ENCODE assay signal across 8 cellular contexts in the genomic region with DNA sequence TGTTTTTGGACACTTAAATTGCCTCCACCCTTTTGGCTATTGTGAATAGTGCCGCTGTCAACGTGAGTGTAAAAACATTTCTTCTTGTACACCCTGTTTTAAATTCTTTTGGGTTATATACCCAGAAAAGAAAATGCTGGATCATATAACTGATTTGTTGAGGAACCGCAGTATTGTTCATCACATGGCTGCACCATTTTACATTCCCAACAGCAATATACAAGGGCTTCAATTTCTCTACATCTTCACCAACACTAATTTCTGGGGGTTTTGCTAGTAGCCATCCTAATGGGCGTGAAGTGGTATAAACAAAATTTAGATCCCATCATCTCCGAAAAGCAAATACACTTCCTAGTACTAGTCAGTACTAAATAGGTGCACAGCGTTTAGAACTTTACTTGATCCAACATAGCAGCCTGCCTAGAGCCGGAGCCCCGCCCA. TPM values are rescaled to one million over a fixed set of nuclear protein-coding genes. Genes with fewer than 3 reads are reported as not detected.
DNase-seq lines count a peak whose midpoint lies in the region; ATAC-seq, FAIRE-seq and TF ChIP-seq lines count a peak whose summit lies in the region.

No MANE protein-coding gene starts in this region.

- no peak for DNase-seq in K562 (ENCODE audit: extremely low read depth in 1 of 4, low spot score in 3 of 4)
- no peak for DNase-seq in mesendoderm
- DNase-seq in effector CD8-positive, alpha-beta T cell (lab: John Stamatoyannopoulos, UW), result no peak
- no peak for DNase-seq in NCI-H146 treated with DMSO at 0.1 percent for 48 hours (lab: John Stamatoyannopoulos, UW; ENCODE audit: unreplicated experiment)
- DNase-seq in SK-N-DZ (ENCODE audit: low spot score), result no peak
- no peak for DNase-seq in NCI-H146 (lab: John Stamatoyannopoulos, UW)

- H2AFZ ChIP-seq in K562 (ENCODE audit: low read depth, low read length), result peak overlapping the region; percentile 98

- CTCF ChIA-PET in HEK293 (lab: Yijun Ruan, JAX) (interaction anchor here (0.6 to 1.0 kb wide), 2 partner anchors 129 to 315 kb away, joined by 3 read pairs; no protein-coding TSS in a partner anchor), K562 (lab: Yijun Ruan, JAX; ENCODE audit: low intra/inter-chr PET ratio) (no interaction called here)

- no peak for TF ChIP-seq POLR2A in K562 (conservative IDR thresholded peaks at IDR 0.05)

- H3K79me2 ChIP-seq in K562 (ENCODE audit: control insufficient read depth, insufficient read depth, low read length) (peaks cover 9% of the 10 kb centered on the region; the same call in 2 of the 3 replicates), mesendoderm (ENCODE audit: control insufficient read depth, insufficient read depth, low read length) (peaks cover 4% of the 10 kb centered on the region)

- H2BK5ac ChIP-seq in mesendoderm (ENCODE audit: low read length), result no peak overlapping the region

- ATAC-seq in K562, result peak; percentile 13

- no peak; a peak in 1 of 4 replicates for TF ChIP-seq RAD21 in K562 (CRISPR knock-in tag; conservative IDR thresholded peaks at IDR 0.05 in 1 of 2, IDR thresholded peaks at IDR 0.05 in 1 of 2)

- no peak overlapping the region for H3K18ac ChIP-seq in mesendoderm (ENCODE audit: low read length)

- TF ChIP-seq EP300 in K562 (IDR thresholded peaks at IDR 0.05; ENCODE audit: low read length), result no peak

- no peak overlapping the region for H4K5ac ChIP-seq in mesendoderm (ENCODE audit: low read length)

- intact Hi-C loops in K562 (cut with micrococcal nuclease), result loop anchor here (2.0 to 5.0 kb wide), 2 partner anchors 49 to 121 kb away; a partner anchor contains a TSS

- no peak overlapping the region for H3K4ac ChIP-seq in mesendoderm (ENCODE audit: low read depth, low read length)

- H3K9me3 ChIP-seq in HEK293 (ENCODE audit: control insufficient read depth, insufficient read depth, low read depth, low read length) (no peaks in the 10 kb centered on the region), K562 (replicated peaks; ENCODE audit: control insufficient read depth, insufficient read depth, low read depth, low read length) (no peaks in the 10 kb centered on the region)

- POLR2A ChIA-PET in HEK293 (lab: Yijun Ruan, JAX), result interaction anchor here (0.5 to 1.0 kb wide), 10 partner anchors 9 to 134 kb away, joined by 3 to 6 read pairs (median 4); a partner anchor contains a TSS
- POLR2A ChIA-PET in K562 (lab: Yijun Ruan, JAX), result interaction anchor here (0.6 to 1.4 kb wide), 3 partner anchors 9 to 97 kb away, joined by 3 to 6 read pairs (median 3); no protein-coding TSS in a partner anchor

- peaks cover 4% of the 10 kb centered on the region for H3K79me1 ChIP-seq in mesendoderm (ENCODE audit: low read length)

- TF ChIP-seq CTCF in 22Rv1 (IDR thresholded peaks at IDR 0.05), result no peak
- TF ChIP-seq CTCF in HEK293 (tag by site-specific recombination; IDR thresholded peaks at IDR 0.05), result no peak
- no peak for TF ChIP-seq CTCF in K562 (IDR thresholded peaks at IDR 0.05 in 2 of 3, conservative IDR thresholded peaks at IDR 0.05 in 1 of 3; ENCODE audit: insufficient read depth in 2 of 3, low read depth in 1 of 3, low read length in 3 of 3)

- no peak for FAIRE-seq in K562 (lab: Jason Lieb, UNC)

- H3K27me3 ChIP-seq in K562 (ENCODE audit: control insufficient read depth in 2 of 2, insufficient read depth in 2 of 2, low read length in 2 of 2) (no peaks in the 10 kb centered on the region), mesendoderm (ENCODE audit: insufficient read depth, low read length, poor library complexity) (no peaks in the 10 kb centered on the region)

- BruUV-seq in K562 (replicated peaks; lab: Mats Ljungman, UMichigan), result TSS peak; percentile 94

- no peak overlapping the region for H2AK5ac ChIP-seq in mesendoderm (ENCODE audit: low read length)

- H3K23ac ChIP-seq in mesendoderm (ENCODE audit: low read length), result no peak overlapping the region

- H3K4me1 ChIP-seq in HEK293 (ENCODE audit: control insufficient read depth, insufficient read depth, low read length) (0 out of 2 replicates have a peak, but pooled peaks cover 3% of the 10 kb centered on the region), K562 (replicated peaks in 1 of 2; ENCODE audit: control insufficient read depth in 2 of 2, insufficient read depth in 2 of 2, low read length in 2 of 2) (peaks cover 8 to 15% of the 10 kb centered on the region in 2 experiments; a peak in 4 of 5 replicates), mesendoderm (ENCODE audit: control insufficient read depth, low read depth, low read length) (no peaks in the 10 kb centered on the region)

- peak overlapping the region; percentile 94 for H3K4me3 ChIP-seq in HEK293 (ENCODE audit: low read depth, low read length)
- H3K4me3 ChIP-seq in K562, result peak overlapping the region; percentile 76
- peak overlapping the region; percentile 77 for H3K4me3 ChIP-seq in mesendoderm (ENCODE audit: low read length)

- H2BK120ac ChIP-seq in mesendoderm (ENCODE audit: low read depth, low read length), result no peak overlapping the region

- in situ Hi-C loops in K562 (cut with MboI), result no loop called here

- WGBS in K562 (ENCODE audit: insufficient coverage, low coverage, missing lambda C conversion rate), result 2% methylated on average over 8 of the region's 8 CpGs
- no CpG with 5 or more reads among the region's 8 CpGs for WGBS in mesendoderm (ENCODE audit: extremely low coverage, insufficient coverage, low lambda C conversion rate)

- H4K8ac ChIP-seq in mesendoderm (ENCODE audit: low read depth, low read length), result no peak overlapping the region

- H4K20me1 ChIP-seq in K562 (replicated peaks; ENCODE audit: control insufficient read depth, insufficient read depth, low read length), result no peaks in the 10 kb centered on the region; the same call in 1 of the 2 replicates

- H3K36me3 ChIP-seq in HEK293 (ENCODE audit: control insufficient read depth in 2 of 2, insufficient read depth in 1 of 2, low read length in 2 of 2) (peaks cover 4 to 25% of the 10 kb centered on the region in 2 experiments), K562 (ENCODE audit: control insufficient read depth, insufficient read depth, low read length) (peaks cover 22% of the 10 kb centered on the region; the same call in 2 of the 3 replicates), mesendoderm (ENCODE audit: control insufficient read depth, insufficient read depth, low read length) (no peaks in the 10 kb centered on the region)

- no peaks in the 10 kb centered on the region for H3K9me1 ChIP-seq in K562 (ENCODE audit: control insufficient read depth, insufficient read depth, low read length)

- H3K9ac ChIP-seq in K562 (ENCODE audit: insufficient read depth in 1 of 2, low read depth in 2 of 2, low read length in 2 of 2), result peak overlapping the region; percentile 85 to 97
- H3K9ac ChIP-seq in mesendoderm (ENCODE audit: low read length), result peak overlapping the region; percentile 90

- peak overlapping the region; percentile 98 for H3K4me2 ChIP-seq in K562 (ENCODE audit: insufficient read depth, low read length)
- H3K4me2 ChIP-seq in mesendoderm (ENCODE audit: low read length), result peak overlapping the region; percentile 47

- no peak overlapping the region for H2BK15ac ChIP-seq in mesendoderm (replicated peaks; ENCODE audit: low read depth)

- peak overlapping the region; percentile 99 for H3K56ac ChIP-seq in mesendoderm (ENCODE audit: low read length)

- H3K27ac ChIP-seq in 22Rv1 (peak overlapping the region; percentile 92), HEK293 (ENCODE audit: extremely low read depth, low read depth, low read length) (peak overlapping the region; percentile 87), K562 (ENCODE audit: extremely low read depth, low read depth, low read length) (peak overlapping the region; percentile 86), mesendoderm (ENCODE audit: low read depth, low read length) (peak overlapping the region; percentile 93)

RNA-seq across cellular contexts. Expression of a gene that starts 0.6 kb away (rescaled TPM):
- 15.8 and 23.9 TPM in 2 replicates for total RNA-seq in K562 (2011; cell fraction: chromatin; rRNA removed; ENCODE audit: low replicate concordance)
- total RNA-seq in K562 (2011; cell fraction: nucleolus; rRNA removed), result 10.9 and 11.7 TPM in 2 replicates
- total RNA-seq in K562 (2011; cell fraction: nucleoplasm; rRNA removed), result 18.0 and 24.7 TPM in 2 replicates
- 4.1 and 6.3 TPM in 2 replicates for total RNA-seq in K562 (2014; rRNA removed)
- 8.5 and 9.8 TPM in 2 replicates for total RNA-seq in K562 (2014; rRNA removed; fragmentation: Illumina TruSeq; extraction: Trizol)
- total RNA-seq in K562 (2015; rRNA removed; fragmentation: Illumina TruSeq; extraction: Trizol), result 7.1 and 8.2 TPM in 2 replicates
- total RNA-seq in K562 (2021), result 10.3 and 10.4 TPM in 2 replicates
- 14.0 and 17.4 TPM in 2 replicates for polyA plus RNA-seq in K562 (2011; rRNA removed)
- 7.7 and 9.2 TPM in 2 replicates for polyA plus RNA-seq in K562 (2011; cell fraction: cytosol; rRNA removed)
- 14.9 and 16.2 TPM in 2 replicates for polyA plus RNA-seq in K562 (2011; cell fraction: nucleus; rRNA removed)
- polyA plus RNA-seq in K562 (2012), result 6.9 and 17.7 TPM in 2 replicates
- polyA plus RNA-seq in K562 (2014; fragmentation: Illumina TruSeq; extraction: Trizol), result 6.6 and 8.2 TPM in 2 replicates
- polyA plus RNA-seq in K562 (2014; fragmentation: Nextera tagmentation; extraction: Ambion mirVana), result 1 to 10 TPM; 3.5 to 9.3 TPM
- 6.3 and 8.1 TPM in 2 replicates for polyA plus RNA-seq in K562 (2014; rRNA removed)
- 9.0 and 11.6 TPM in 2 replicates for polyA minus RNA-seq in K562 (2011; rRNA and poly(A)+ RNA removed)
- 5.0 and 10.1 TPM in 2 replicates for polyA minus RNA-seq in K562 (2011; cell fraction: cytosol; rRNA and poly(A)+ RNA removed)
- polyA minus RNA-seq in K562 (2011; cell fraction: nucleus; rRNA and poly(A)+ RNA removed), result 10.9 and 12.1 TPM in 2 replicates
- 22.4 TPM for polyA plus RNA-seq in mesendoderm (2013, experiment 1 of 2)
- 20.9 TPM for polyA plus RNA-seq in mesendoderm (2013, experiment 2 of 2)
- polyA plus RNA-seq in SK-N-DZ (2014; cell fraction: cytosol; rRNA removed), result 33.5 and 49.0 TPM in 2 replicates
- 31.5 and 43.3 TPM in 2 replicates for polyA plus RNA-seq in SK-N-DZ (2014; cell fraction: nucleus; rRNA removed)

RNA-seq across cellular contexts. Expression of a gene that starts 39.4 kb away (rescaled TPM):
- 19.1 and 41.5 TPM in 2 replicates for total RNA-seq in K562 (2011; cell fraction: chromatin; rRNA removed; ENCODE audit: low replicate concordance)
- 35.0 and 37.2 TPM in 2 replicates for total RNA-seq in K562 (2011; cell fraction: nucleolus; rRNA removed)
- total RNA-seq in K562 (2011; cell fraction: nucleoplasm; rRNA removed), result 24.8 and 26.5 TPM in 2 replicates
- total RNA-seq in K562 (2014; rRNA removed), result 92.1 and 101 TPM in 2 replicates
- total RNA-seq in K562 (2014; rRNA removed; fragmentation: Illumina TruSeq; extraction: Trizol), result 18.1 and 23.5 TPM in 2 replicates
- 43.2 and 44.9 TPM in 2 replicates for total RNA-seq in K562 (2015; rRNA removed; fragmentation: Illumina TruSeq; extraction: Trizol)
- 81.8 and 82.4 TPM in 2 replicates for total RNA-seq in K562 (2021)
- 45.6 and 52.0 TPM in 2 replicates for polyA plus RNA-seq in K562 (2011; rRNA removed)
- polyA plus RNA-seq in K562 (2011; cell fraction: cytosol; rRNA removed), result 57.7 and 124 TPM in 2 replicates
- polyA plus RNA-seq in K562 (2011; cell fraction: nucleus; rRNA removed), result 49.0 and 58.3 TPM in 2 replicates
- polyA plus RNA-seq in K562 (2012), result 70.6 and 119 TPM in 2 replicates
- 50.1 and 68.1 TPM in 2 replicates for polyA plus RNA-seq in K562 (2014; fragmentation: Illumina TruSeq; extraction: Trizol)
- polyA plus RNA-seq in K562 (2014; fragmentation: Nextera tagmentation; extraction: Ambion mirVana), result 1 to 10 TPM; 3.6 to 6.3 TPM
- polyA plus RNA-seq in K562 (2014; rRNA removed), result 73.1 and 73.4 TPM in 2 replicates
- 29.1 and 41.2 TPM in 2 replicates for polyA minus RNA-seq in K562 (2011; rRNA and poly(A)+ RNA removed)
- 61.6 and 63.4 TPM in 2 replicates for polyA minus RNA-seq in K562 (2011; cell fraction: cytosol; rRNA and poly(A)+ RNA removed)
- 17.5 and 22.9 TPM in 2 replicates for polyA minus RNA-seq in K562 (2011; cell fraction: nucleus; rRNA and poly(A)+ RNA removed)
- polyA plus RNA-seq in mesendoderm (2013, experiment 1 of 2), result 956 TPM
- polyA plus RNA-seq in mesendoderm (2013, experiment 2 of 2), result 989 TPM
- polyA plus RNA-seq in SK-N-DZ (2014; cell fraction: cytosol; rRNA removed), result 173 and 229 TPM in 2 replicates
- 78.9 and 98.7 TPM in 2 replicates for polyA plus RNA-seq in SK-N-DZ (2014; cell fraction: nucleus; rRNA removed)

RNA-seq across cellular contexts. Expression of a gene that starts 49.6 kb away (rescaled TPM):
- total RNA-seq in K562 (2011; cell fraction: chromatin; rRNA removed; ENCODE audit: low replicate concordance), result 21.4 and 26.8 TPM in 2 replicates
- 10.3 and 11.1 TPM in 2 replicates for total RNA-seq in K562 (2011; cell fraction: nucleolus; rRNA removed)
- 12.0 and 12.4 TPM in 2 replicates for total RNA-seq in K562 (2011; cell fraction: nucleoplasm; rRNA removed)
- total RNA-seq in K562 (2014; rRNA removed), result 14.4 and 15.8 TPM in 2 replicates
- total RNA-seq in K562 (2014; rRNA removed; fragmentation: Illumina TruSeq; extraction: Trizol), result 17.7 and 19.6 TPM in 2 replicates
- total RNA-seq in K562 (2015; rRNA removed; fragmentation: Illumina TruSeq; extraction: Trizol), result 20.9 and 23.2 TPM in 2 replicates
- 17.2 and 19.4 TPM in 2 replicates for total RNA-seq in K562 (2021)
- polyA plus RNA-seq in K562 (2011; rRNA removed), result 15.9 and 23.2 TPM in 2 replicates
- polyA plus RNA-seq in K562 (2011; cell fraction: cytosol; rRNA removed), result 11.5 and 12.3 TPM in 2 replicates
- 11.6 and 14.1 TPM in 2 replicates for polyA plus RNA-seq in K562 (2011; cell fraction: nucleus; rRNA removed)
- 17.4 and 19.0 TPM in 2 replicates for polyA plus RNA-seq in K562 (2012)
- polyA plus RNA-seq in K562 (2014; fragmentation: Illumina TruSeq; extraction: Trizol), result 21.7 and 24.9 TPM in 2 replicates
- 1 to 10 TPM; 3.8 to 4.5 TPM for polyA plus RNA-seq in K562 (2014; fragmentation: Nextera tagmentation; extraction: Ambion mirVana)
- polyA plus RNA-seq in K562 (2014; rRNA removed), result 14.5 and 16.9 TPM in 2 replicates
- polyA minus RNA-seq in K562 (2011; rRNA and poly(A)+ RNA removed), result 29.0 and 42.9 TPM in 2 replicates
- polyA minus RNA-seq in K562 (2011; cell fraction: cytosol; rRNA and poly(A)+ RNA removed), result 10.7 and 18.6 TPM in 2 replicates
- polyA minus RNA-seq in K562 (2011; cell fraction: nucleus; rRNA and poly(A)+ RNA removed), result 4.7 and 6.1 TPM in 2 replicates
- 18.8 TPM for polyA plus RNA-seq in mesendoderm (2013, experiment 1 of 2)
- 19.8 TPM for polyA plus RNA-seq in mesendoderm (2013, experiment 2 of 2)
- 2.3 and 3.1 TPM in 2 replicates for polyA plus RNA-seq in SK-N-DZ (2014; cell fraction: cytosol; rRNA removed)
- 2.6 and 3.3 TPM in 2 replicates for polyA plus RNA-seq in SK-N-DZ (2014; cell fraction: nucleus; rRNA removed)
